Comparison of ENCODE assay signal across 30 cellular contexts in genomic region chr6:54595844-54596243, GRCh38.
DNase-seq lines count a peak whose midpoint lies in the region; ATAC-seq and TF ChIP-seq lines count a peak whose summit lies in the region.
"Had no signal": no experiment of that assay in that cellular context is flagged by ENCODE, and none has a peak within 500 bp of the region (broad histone marks: within the 10 kb centered on the region; RNA-seq: fewer than 3 reads in every experiment).

No MANE protein-coding gene starts in this region.

- peaks cover 6% of the 10 kb centered on the region for H3K36me3 Mint-ChIP-seq in MCF 10A (ENCODE audit: insufficient read depth, unreplicated experiment)
- H3K36me3 Mint-ChIP-seq: activated naive CD8-positive, alpha-beta T cell had no signal

- no peaks in the 10 kb centered on the region for H3K27me3 Mint-ChIP-seq in MCF 10A (ENCODE audit: insufficient read depth, unreplicated experiment)
- H3K27me3 Mint-ChIP-seq: activated CD8-positive, alpha-beta T cell treated with anti-CD3 and anti-CD28 coated beads for 36 hours; activated naive CD8-positive, alpha-beta T cell; T-helper 17 cell had no signal

- H3K36me3 ChIP-seq in mammary epithelial cell (ENCODE audit: insufficient read depth, low read length), result no peaks in the 10 kb centered on the region
- H3K36me3 ChIP-seq: BLaER1 treated with 17β-estradiol and CSF1 and Interleukin-3, amounts not matched to agents 10 nM and 100 nM had no signal

- H3K27me3 ChIP-seq in mammary epithelial cell (ENCODE audit: insufficient read depth, low read length), result no peaks in the 10 kb centered on the region
- H3K27me3 ChIP-seq: BLaER1 treated with 17β-estradiol and CSF1 and Interleukin-3, amounts not matched to agents 10 nM and 100 nM; testis had no signal

- POLR2A ChIA-PET in MCF 10A (lab: Yijun Ruan, JAX), result interaction anchor here (0.5 kb wide), 1 partner anchor 33 kb away, joined by 4 read pairs; no protein-coding TSS in a partner anchor

- H3K27ac Mint-ChIP-seq in MCF 10A (ENCODE audit: low read depth, unreplicated experiment), result peak overlapping the region; percentile 8
- H3K27ac Mint-ChIP-seq: activated CD8-positive, alpha-beta T cell treated with anti-CD3 and anti-CD28 coated beads for 36 hours; activated naive CD8-positive, alpha-beta T cell; T-helper 17 cell had no signal

- H3K4me3 ChIP-seq in mammary epithelial cell (replicated peaks in 1 of 3; ENCODE audit: insufficient read depth in 1 of 3, low read depth in 2 of 3, low read length in 3 of 3), result no peak overlapping the region
- no peak overlapping the region for H3K4me3 ChIP-seq in cardiac fibroblast (replicated peaks in 1 of 2; ENCODE audit: low read depth in 2 of 2, low read length in 2 of 2)
- H3K4me3 ChIP-seq: BLaER1 treated with 17β-estradiol and CSF1 and Interleukin-3, amounts not matched to agents 10 nM and 100 nM; testis had no signal

- no peak for ATAC-seq in GM19397 (IDR thresholded peaks at IDR 0.05; ENCODE audit: unreplicated experiment)
- ATAC-seq in HG02759 (IDR thresholded peaks at IDR 0.05; ENCODE audit: unreplicated experiment), result no peak
- ATAC-seq: activated CD8-positive, alpha-beta T cell treated with anti-CD3 and anti-CD28 coated beads for 36 hours; HCT116; left cardiac atrium; sciatic nerve; T-helper 17 cell had no signal

- H3K27ac ChIP-seq in mammary epithelial cell (ENCODE audit: insufficient read depth, low read depth, low read length), result no peak overlapping the region
- H3K27ac ChIP-seq: 22Rv1; BLaER1 treated with 17β-estradiol and CSF1 and Interleukin-3, amounts not matched to agents 10 nM and 100 nM; testis had no signal

- H3K9ac ChIP-seq in mammary epithelial cell (ENCODE audit: insufficient read depth, low read length), result no peak overlapping the region
- H3K9ac ChIP-seq: BLaER1 treated with 17β-estradiol and CSF1 and Interleukin-3, amounts not matched to agents 10 nM and 100 nM; SK-N-SH had no signal

- in situ Hi-C loops in mammary epithelial cell (cut with MboI; ENCODE audit: low sequenced_read_pairs in 2 of 2), result no loop called here

- no peak overlapping the region for H3K4me3 Mint-ChIP-seq in MCF 10A (ENCODE audit: unreplicated experiment)
- H3K4me3 Mint-ChIP-seq: activated CD8-positive, alpha-beta T cell treated with anti-CD3 and anti-CD28 coated beads for 36 hours; activated naive CD8-positive, alpha-beta T cell; T-helper 17 cell had no signal

- no peak overlapping the region for H3K4me2 ChIP-seq in mammary epithelial cell (ENCODE audit: insufficient read depth, low read depth, low read length)
- H3K4me2 ChIP-seq: BLaER1 treated with 17β-estradiol and CSF1 and Interleukin-3, amounts not matched to agents 10 nM and 100 nM; SK-N-SH had no signal

- DNase-seq in MCF 10A (ENCODE audit: unreplicated experiment) (peak; percentile 51), mammary epithelial cell (no peak), cardiac fibroblast (ENCODE audit: low read depth in 2 of 2) (peak; percentile 47 to 69), fibroblast of the conjunctiva (ENCODE audit: low read depth) (peak; percentile 43), NOMO-1 treated with dmso at 0.1 percent for 144 hours (lab: John Stamatoyannopoulos, UW; ENCODE audit: unreplicated experiment) (no peak)
- no peak for DNase-seq in stimulated activated CD8-positive, alpha-beta memory T cell treated with anti-CD3 and anti-CD28 coated beads, Interleukin-4, amount 100 ng/mL, for 48 hours
- DNase-seq: activated CD4-positive, alpha-beta T cell treated with anti-CD3 and anti-CD28 coated beads for 1 hour; activated CD8-positive, alpha-beta T cell treated with anti-CD3 and anti-CD28 coated beads for 36 hours; central memory CD4-positive, alpha-beta T cell; COR-L47; DMS53; foreskin melanocyte; GF-D8; left cardiac atrium; NCI-H1436 treated with DMSO at 0.1 percent for 48 hours; NCI-H2107; NCI-H446; NCI-H82; SK-N-SH; stimulated activated CD4-positive, alpha-beta T cell treated with anti-CD3 and anti-CD28 coated beads, Interleukin-15, amount 100 ng/mL, for 24 hours; stimulated activated naive CD4-positive, alpha-beta T cell; T-helper 17 cell; testis had no signal

- BruUV-seq in MCF 10A (replicated peaks; lab: Mats Ljungman, UMichigan), result no TSS peak
- BruUV-seq in mammary epithelial cell (replicated peaks; lab: Mats Ljungman, UMichigan), result no TSS peak

- H4K20me1 ChIP-seq in mammary epithelial cell (ENCODE audit: insufficient read depth, low read length), result no peaks in the 10 kb centered on the region
- H4K20me1 ChIP-seq: BLaER1 treated with 17β-estradiol and CSF1 and Interleukin-3, amounts not matched to agents 10 nM and 100 nM had no signal

- TF ChIP-seq CTCF in MCF 10A (IDR thresholded peaks at IDR 0.05; ENCODE audit: unreplicated experiment) (no peak), mammary epithelial cell (conservative IDR thresholded peaks at IDR 0.05 in 1 of 2, IDR thresholded peaks at IDR 0.05 in 1 of 2; ENCODE audit: extremely low read depth in 1 of 2, insufficient read depth in 1 of 2, low read depth in 1 of 2, low read length in 2 of 2) (no peak), cardiac fibroblast (IDR thresholded peaks at IDR 0.05; ENCODE audit: low read depth, low read length) (no peak)

- H3K9me3 ChIP-seq in mammary epithelial cell (replicated peaks; ENCODE audit: insufficient read depth, low read length), result no peaks in the 10 kb centered on the region
- H3K9me3 ChIP-seq: BLaER1 treated with 17β-estradiol and CSF1 and Interleukin-3, amounts not matched to agents 10 nM and 100 nM; SK-N-SH; testis had no signal

- peaks cover 13% of the 10 kb centered on the region for H3K4me1 Mint-ChIP-seq in MCF 10A (ENCODE audit: insufficient read depth, unreplicated experiment)
- H3K4me1 Mint-ChIP-seq: T-helper 17 cell had no signal

- CTCF ChIA-PET in MCF 10A (lab: Yijun Ruan, JAX), result no interaction called here
- CTCF ChIA-PET in mammary epithelial cell (lab: Charles Lee; ENCODE audit: low non-redundant PET), result no interaction called here

- no peak overlapping the region for H2AFZ ChIP-seq in mammary epithelial cell (ENCODE audit: low read depth, low read length)

- dilution Hi-C loops in mammary epithelial cell (cut with HindIII; ENCODE audit: low sequenced_read_pairs), result no loop called here

- H3K4me1 ChIP-seq in mammary epithelial cell (ENCODE audit: insufficient read depth, low read length), result peaks cover 4% of the 10 kb centered on the region
- H3K4me1 ChIP-seq: BLaER1 treated with 17β-estradiol and CSF1 and Interleukin-3, amounts not matched to agents 10 nM and 100 nM; testis had no signal

- H3K9me3 Mint-ChIP-seq in MCF 10A (ENCODE audit: unreplicated experiment), result no peaks in the 10 kb centered on the region

- 75% methylated on average over 3 of the region's 3 CpGs for WGBS in mammary epithelial cell (ENCODE audit: low coverage, missing lambda C conversion rate)

- intact Hi-C loops in MCF 10A (cut with micrococcal nuclease), result no loop called here
- intact Hi-C loops in mammary epithelial cell (cut with micrococcal nuclease), result no loop called here

- no peaks in the 10 kb centered on the region for H3K79me2 ChIP-seq in mammary epithelial cell (ENCODE audit: insufficient read depth, low read length)

Comparison
In these comparisons a context has a peak if more than half of its experiments do, and no peak if none do; other contexts are left out.
1. DNase-seq: peak in MCF 10A (single experiment), cardiac fibroblast (2 of 2) and fibroblast of the conjunctiva (single experiment); none in mammary epithelial cell (single experiment), stimulated activated CD8-positive, alpha-beta memory T cell treated with anti-CD3 and anti-CD28 coated beads, Interleukin-4, amount 100 ng/mL, for 48 hours (single experiment) and NOMO-1 treated with dmso at 0.1 percent for 144 hours (single experiment).